ENCODE assay signal across 1 cellular context in the genomic region with DNA sequence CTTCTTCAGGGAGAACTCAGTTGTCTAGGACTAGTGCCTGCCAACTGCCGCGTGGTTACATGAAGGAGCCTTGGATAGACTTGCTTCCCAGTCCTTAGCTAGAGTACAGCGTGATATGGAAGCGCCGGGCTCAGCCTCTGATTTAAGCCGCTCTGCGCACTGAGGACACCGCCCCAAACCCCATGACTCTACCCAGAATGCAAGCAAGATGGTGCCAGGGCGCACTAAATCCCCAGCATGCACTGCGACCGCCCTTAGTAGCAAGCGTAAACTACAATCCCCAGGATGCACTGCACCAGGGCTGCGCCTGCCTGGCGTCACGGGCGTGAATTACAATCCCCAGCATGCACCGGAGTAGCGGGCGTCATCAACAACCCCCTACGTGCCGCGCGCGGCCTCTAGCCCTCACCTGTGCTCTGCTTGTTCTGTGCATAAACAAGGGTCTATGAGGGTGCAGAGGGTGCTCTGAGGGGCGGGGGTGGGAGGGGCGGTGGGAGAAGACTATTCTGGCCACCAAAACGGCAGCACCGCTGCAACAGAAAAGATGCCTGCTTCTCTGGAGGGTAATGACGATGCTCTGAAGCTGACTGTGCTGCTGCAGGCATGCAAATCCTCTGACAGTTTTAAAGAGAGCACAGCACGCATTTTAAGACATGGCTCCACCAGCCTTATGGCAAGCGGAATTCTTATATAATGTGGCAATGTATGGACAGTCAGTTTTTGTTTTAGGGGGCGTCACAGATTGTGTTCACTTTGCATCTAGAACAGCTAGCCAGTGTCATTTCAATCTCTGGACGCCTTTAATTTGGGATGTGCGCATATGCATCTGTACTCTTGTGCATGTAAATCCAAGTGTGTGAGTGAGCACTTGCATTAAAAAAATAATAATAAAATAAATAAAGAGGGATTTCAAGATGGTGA.
A peak's percentile ranks its signal among the peaks of the same experiment; 100 is the strongest.
TF ChIP-seq lines count a peak whose summit lies in the region.

No MANE protein-coding gene starts in this region.

TF ChIP-seq in GM23338, 12 proteins besides CTCF, POLR2A, EP300 and RAD21 (continued from another document):
- TF ChIP-seq STAT1 (IDR thresholded peaks at IDR 0.05; ENCODE audit: unreplicated experiment), result no peak
- peak; percentile 48; the same call in 1 of the 2 replicates for TF ChIP-seq ZNF331 (CRISPR knock-in tag; IDR thresholded peaks at IDR 0.05; ENCODE audit: low read depth)
- TF ChIP-seq, protein P1, sequence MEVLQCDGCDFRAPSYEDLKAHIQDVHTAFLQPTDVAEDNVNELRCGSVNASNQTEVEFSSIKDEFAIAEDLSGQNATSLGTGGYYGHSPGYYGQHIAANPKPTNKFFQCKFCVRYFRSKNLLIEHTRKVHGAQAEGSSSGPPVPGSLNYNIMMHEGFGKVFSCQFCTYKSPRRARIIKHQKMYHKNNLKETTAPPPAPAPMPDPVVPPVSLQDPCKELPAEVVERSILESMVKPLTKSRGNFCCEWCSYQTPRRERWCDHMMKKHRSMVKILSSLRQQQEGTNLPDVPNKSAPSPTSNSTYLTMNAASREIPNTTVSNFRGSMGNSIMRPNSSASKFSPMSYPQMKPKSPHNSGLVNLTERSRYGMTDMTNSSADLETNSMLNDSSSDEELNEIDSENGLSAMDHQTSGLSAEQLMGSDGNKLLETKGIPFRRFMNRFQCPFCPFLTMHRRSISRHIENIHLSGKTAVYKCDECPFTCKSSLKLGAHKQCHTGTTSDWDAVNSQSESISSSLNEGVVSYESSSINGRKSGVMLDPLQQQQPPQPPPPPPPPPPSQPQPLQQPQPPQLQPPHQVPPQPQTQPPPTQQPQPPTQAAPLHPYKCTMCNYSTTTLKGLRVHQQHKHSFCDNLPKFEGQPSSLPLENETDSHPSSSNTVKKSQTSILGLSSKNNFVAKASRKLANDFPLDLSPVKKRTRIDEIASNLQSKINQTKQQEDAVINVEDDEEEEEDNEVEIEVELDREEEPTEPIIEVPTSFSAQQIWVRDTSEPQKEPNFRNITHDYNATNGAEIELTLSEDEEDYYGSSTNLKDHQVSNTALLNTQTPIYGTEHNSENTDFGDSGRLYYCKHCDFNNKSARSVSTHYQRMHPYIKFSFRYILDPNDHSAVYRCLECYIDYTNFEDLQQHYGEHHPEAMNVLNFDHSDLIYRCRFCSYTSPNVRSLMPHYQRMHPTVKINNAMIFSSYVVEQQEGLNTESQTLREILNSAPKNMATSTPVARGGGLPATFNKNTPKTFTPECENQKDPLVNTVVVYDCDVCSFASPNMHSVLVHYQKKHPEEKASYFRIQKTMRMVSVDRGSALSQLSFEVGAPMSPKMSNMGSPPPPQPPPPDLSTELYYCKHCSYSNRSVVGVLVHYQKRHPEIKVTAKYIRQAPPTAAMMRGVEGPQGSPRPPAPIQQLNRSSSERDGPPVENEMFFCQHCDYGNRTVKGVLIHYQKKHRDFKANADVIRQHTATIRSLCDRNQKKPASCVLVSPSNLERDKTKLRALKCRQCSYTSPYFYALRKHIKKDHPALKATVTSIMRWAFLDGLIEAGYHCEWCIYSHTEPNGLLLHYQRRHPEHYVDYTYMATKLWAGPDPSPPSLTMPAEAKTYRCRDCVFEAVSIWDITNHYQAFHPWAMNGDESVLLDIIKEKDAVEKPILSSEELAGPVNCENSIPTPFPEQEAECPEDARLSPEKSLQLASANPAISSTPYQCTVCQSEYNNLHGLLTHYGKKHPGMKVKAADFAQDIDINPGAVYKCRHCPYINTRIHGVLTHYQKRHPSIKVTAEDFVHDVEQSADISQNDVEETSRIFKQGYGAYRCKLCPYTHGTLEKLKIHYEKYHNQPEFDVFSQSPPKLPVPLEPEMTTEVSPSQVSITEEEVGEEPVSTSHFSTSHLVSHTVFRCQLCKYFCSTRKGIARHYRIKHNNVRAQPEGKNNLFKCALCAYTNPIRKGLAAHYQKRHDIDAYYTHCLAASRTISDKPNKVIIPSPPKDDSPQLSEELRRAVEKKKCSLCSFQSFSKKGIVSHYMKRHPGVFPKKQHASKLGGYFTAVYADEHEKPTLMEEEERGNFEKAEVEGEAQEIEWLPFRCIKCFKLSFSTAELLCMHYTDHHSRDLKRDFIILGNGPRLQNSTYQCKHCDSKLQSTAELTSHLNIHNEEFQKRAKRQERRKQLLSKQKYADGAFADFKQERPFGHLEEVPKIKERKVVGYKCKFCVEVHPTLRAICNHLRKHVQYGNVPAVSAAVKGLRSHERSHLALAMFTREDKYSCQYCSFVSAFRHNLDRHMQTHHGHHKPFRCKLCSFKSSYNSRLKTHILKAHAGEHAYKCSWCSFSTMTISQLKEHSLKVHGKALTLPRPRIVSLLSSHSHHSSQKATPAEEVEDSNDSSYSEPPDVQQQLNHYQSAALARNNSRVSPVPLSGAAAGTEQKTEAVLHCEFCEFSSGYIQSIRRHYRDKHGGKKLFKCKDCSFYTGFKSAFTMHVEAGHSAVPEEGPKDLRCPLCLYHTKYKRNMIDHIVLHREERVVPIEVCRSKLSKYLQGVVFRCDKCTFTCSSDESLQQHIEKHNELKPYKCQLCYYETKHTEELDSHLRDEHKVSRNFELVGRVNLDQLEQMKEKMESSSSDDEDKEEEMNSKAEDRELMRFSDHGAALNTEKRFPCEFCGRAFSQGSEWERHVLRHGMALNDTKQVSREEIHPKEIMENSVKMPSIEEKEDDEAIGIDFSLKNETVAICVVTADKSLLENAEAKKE (CRISPR knock-in tag; IDR thresholded peaks at IDR 0.05), result peak; percentile 80; the same call in 1 of the 2 replicates
- no peak for TF ChIP-seq JUNB (IDR thresholded peaks at IDR 0.05; ENCODE audit: unreplicated experiment)
- peak; percentile 98 for TF ChIP-seq ZNF114 (CRISPR knock-in tag; IDR thresholded peaks at IDR 0.05)
- peak; percentile 88 for TF ChIP-seq POLR2AphosphoS5 (IDR thresholded peaks at IDR 0.05; ENCODE audit: low read depth)
